1 cellular context compared by ENCODE assay signal in the genomic region with DNA sequence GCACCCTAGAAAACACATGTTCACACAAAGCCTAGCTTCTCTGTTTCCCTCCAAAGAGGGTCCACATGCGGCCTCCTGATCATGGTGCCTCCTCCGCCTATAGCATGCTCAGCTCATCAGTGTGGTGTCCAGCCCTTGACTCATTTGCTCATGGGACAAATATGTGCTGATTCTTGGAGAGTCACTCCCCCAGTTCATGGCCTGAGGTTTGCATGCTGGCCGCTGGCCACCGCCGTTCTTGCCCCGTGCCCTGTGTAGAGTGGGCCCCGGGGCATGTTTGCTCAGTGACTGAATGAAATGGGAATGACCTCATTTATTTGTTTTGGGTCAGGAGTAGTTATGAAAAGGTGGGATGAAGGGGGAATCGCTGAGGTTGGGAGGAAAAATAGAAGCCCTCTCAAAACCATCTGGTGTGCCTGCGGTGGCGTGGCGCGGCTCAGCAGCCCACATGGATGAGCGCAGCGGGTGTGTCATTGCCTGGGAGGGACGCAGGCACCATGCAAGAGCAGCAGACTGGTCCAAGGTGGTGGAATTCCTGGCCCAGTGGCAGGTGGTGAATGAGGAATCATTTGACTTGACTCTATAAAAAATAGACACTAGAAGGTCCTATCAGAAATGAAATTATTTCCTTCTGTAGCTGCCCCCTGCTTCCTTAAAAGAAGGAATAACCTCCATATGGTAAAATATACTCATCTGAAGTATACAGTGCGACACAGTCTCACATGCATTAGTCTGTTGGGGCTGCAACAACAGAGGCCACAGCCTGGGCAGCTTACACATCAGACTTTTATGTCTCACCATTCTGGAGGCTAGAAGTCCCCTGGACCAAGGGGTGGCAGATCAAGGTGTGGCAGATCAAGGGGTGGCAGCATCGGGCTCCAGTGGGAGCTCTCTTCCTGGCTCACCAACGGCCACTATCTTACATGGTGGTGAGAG.
A peak's percentile ranks its signal among the peaks of the same experiment; 100 is the strongest.
TF ChIP-seq lines count a peak whose summit lies in the region.

No MANE protein-coding gene starts in this region.

TF ChIP-seq in HepG2, 621 proteins besides CTCF, POLR2A, EP300 and RAD21 (continued from another document and continues in another):
- peak; percentile 29; the same call in 1 of the 2 replicates for TF ChIP-seq ELF1 (CRISPR knock-in tag; IDR thresholded peaks at IDR 0.05)
- peak; percentile 93 for TF ChIP-seq JUND (CRISPR knock-in tag; IDR thresholded peaks at IDR 0.05)
- TF ChIP-seq NFYB (CRISPR knock-in tag; IDR thresholded peaks at IDR 0.05) = no peak; the same call in 1 of the 2 replicates
- TF ChIP-seq, protein P1, sequence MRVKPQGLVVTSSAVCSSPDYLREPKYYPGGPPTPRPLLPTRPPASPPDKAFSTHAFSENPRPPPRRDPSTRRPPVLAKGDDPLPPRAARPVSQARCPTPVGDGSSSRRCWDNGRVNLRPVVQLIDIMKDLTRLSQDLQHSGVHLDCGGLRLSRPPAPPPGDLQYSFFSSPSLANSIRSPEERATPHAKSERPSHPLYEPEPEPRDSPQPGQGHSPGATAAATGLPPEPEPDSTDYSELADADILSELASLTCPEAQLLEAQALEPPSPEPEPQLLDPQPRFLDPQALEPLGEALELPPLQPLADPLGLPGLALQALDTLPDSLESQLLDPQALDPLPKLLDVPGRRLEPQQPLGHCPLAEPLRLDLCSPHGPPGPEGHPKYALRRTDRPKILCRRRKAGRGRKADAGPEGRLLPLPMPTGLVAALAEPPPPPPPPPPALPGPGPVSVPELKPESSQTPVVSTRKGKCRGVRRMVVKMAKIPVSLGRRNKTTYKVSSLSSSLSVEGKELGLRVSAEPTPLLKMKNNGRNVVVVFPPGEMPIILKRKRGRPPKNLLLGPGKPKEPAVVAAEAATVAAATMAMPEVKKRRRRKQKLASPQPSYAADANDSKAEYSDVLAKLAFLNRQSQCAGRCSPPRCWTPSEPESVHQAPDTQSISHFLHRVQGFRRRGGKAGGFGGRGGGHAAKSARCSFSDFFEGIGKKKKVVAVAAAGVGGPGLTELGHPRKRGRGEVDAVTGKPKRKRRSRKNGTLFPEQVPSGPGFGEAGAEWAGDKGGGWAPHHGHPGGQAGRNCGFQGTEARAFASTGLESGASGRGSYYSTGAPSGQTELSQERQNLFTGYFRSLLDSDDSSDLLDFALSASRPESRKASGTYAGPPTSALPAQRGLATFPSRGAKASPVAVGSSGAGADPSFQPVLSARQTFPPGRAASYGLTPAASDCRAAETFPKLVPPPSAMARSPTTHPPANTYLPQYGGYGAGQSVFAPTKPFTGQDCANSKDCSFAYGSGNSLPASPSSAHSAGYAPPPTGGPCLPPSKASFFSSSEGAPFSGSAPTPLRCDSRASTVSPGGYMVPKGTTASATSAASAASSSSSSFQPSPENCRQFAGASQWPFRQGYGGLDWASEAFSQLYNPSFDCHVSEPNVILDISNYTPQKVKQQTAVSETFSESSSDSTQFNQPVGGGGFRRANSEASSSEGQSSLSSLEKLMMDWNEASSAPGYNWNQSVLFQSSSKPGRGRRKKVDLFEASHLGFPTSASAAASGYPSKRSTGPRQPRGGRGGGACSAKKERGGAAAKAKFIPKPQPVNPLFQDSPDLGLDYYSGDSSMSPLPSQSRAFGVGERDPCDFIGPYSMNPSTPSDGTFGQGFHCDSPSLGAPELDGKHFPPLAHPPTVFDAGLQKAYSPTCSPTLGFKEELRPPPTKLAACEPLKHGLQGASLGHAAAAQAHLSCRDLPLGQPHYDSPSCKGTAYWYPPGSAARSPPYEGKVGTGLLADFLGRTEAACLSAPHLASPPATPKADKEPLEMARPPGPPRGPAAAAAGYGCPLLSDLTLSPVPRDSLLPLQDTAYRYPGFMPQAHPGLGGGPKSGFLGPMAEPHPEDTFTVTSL (CRISPR knock-in tag; IDR thresholded peaks at IDR 0.05; ENCODE audit: borderline replicate concordance) = peak; percentile 79; the same call in 1 of the 2 replicates
- TF ChIP-seq ZNF260 (CRISPR knock-in tag; IDR thresholded peaks at IDR 0.05; ENCODE audit: borderline replicate concordance, low read depth) = no peak
- 0 out of 2 replicates have a peak, but pooled peaks have one; percentile 44 for TF ChIP-seq ZNF598 (CRISPR knock-in tag; IDR thresholded peaks at IDR 0.05; ENCODE audit: borderline replicate concordance)
- TF ChIP-seq MBNL3 (CRISPR knock-in tag; conservative IDR thresholded peaks at IDR 0.05) = no peak
- peak; percentile 71 for TF ChIP-seq NR2F6 (IDR thresholded peaks at IDR 0.05)
- TF ChIP-seq NR2F6 (CRISPR knock-in tag; IDR thresholded peaks at IDR 0.05) = peak; percentile 85
- TF ChIP-seq ZNF558 (CRISPR knock-in tag; IDR thresholded peaks at IDR 0.05; ENCODE audit: borderline replicate concordance) = no peak; the same call in 1 of the 2 replicates
- 0 out of 2 replicates have a peak, but pooled peaks have one; percentile 77 for TF ChIP-seq ZFP90 (CRISPR knock-in tag; IDR thresholded peaks at IDR 0.05; ENCODE audit: borderline replicate concordance)
- 0 out of 2 replicates have a peak, but pooled peaks have one; percentile 51 for TF ChIP-seq ZNF205 (CRISPR knock-in tag; IDR thresholded peaks at IDR 0.05)
- TF ChIP-seq NRL (CRISPR knock-in tag; IDR thresholded peaks at IDR 0.05; ENCODE audit: borderline replicate concordance) = peak; percentile 56
- TF ChIP-seq, protein P2, sequence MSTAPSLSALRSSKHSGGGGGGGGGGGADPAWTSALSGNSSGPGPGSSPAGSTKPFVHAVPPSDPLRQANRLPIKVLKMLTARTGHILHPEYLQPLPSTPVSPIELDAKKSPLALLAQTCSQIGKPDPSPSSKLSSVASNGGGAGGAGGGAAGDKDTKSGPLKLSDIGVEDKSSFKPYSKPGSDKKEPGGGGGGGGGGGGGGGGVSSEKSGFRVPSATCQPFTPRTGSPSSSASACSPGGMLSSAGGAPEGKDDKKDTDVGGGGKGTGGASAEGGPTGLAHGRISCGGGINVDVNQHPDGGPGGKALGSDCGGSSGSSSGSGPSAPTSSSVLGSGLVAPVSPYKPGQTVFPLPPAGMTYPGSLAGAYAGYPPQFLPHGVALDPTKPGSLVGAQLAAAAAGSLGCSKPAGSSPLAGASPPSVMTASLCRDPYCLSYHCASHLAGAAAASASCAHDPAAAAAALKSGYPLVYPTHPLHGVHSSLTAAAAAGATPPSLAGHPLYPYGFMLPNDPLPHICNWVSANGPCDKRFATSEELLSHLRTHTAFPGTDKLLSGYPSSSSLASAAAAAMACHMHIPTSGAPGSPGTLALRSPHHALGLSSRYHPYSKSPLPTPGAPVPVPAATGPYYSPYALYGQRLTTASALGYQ (CRISPR knock-in tag; IDR thresholded peaks at IDR 0.05) = peak; percentile 91
- TF ChIP-seq, protein P3, sequence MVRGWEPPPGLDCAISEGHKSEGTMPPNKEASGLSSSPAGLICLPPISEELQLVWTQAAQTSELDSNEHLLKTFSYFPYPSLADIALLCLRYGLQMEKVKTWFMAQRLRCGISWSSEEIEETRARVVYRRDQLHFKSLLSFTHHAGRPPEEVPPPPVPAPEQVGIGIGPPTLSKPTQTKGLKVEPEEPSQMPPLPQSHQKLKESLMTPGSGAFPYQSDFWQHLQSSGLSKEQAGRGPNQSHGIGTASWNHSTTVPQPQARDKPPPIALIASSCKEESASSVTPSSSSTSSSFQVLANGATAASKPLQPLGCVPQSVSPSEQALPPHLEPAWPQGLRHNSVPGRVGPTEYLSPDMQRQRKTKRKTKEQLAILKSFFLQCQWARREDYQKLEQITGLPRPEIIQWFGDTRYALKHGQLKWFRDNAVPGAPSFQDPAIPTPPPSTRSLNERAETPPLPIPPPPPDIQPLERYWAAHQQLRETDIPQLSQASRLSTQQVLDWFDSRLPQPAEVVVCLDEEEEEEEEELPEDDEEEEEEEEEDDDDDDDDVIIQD (CRISPR knock-in tag; IDR thresholded peaks at IDR 0.05; ENCODE audit: low read depth) = peak; percentile 59; the same call in 1 of the 2 replicates
- TF ChIP-seq, protein P4, sequence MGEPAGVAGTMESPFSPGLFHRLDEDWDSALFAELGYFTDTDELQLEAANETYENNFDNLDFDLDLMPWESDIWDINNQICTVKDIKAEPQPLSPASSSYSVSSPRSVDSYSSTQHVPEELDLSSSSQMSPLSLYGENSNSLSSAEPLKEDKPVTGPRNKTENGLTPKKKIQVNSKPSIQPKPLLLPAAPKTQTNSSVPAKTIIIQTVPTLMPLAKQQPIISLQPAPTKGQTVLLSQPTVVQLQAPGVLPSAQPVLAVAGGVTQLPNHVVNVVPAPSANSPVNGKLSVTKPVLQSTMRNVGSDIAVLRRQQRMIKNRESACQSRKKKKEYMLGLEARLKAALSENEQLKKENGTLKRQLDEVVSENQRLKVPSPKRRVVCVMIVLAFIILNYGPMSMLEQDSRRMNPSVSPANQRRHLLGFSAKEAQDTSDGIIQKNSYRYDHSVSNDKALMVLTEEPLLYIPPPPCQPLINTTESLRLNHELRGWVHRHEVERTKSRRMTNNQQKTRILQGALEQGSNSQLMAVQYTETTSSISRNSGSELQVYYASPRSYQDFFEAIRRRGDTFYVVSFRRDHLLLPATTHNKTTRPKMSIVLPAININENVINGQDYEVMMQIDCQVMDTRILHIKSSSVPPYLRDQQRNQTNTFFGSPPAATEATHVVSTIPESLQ (CRISPR knock-in tag; conservative IDR thresholded peaks at IDR 0.05) = no peak
- TF ChIP-seq RXRB (CRISPR knock-in tag; IDR thresholded peaks at IDR 0.05; ENCODE audit: borderline replicate concordance) = peak; percentile 94
- TF ChIP-seq KDM5A (IDR thresholded peaks at IDR 0.05; ENCODE audit: borderline replicate concordance, low read length) = no peak
- no peak for TF ChIP-seq ZFP37 (CRISPR knock-in tag; IDR thresholded peaks at IDR 0.05; ENCODE audit: borderline replicate concordance)
- TF ChIP-seq FOXP1 (IDR thresholded peaks at IDR 0.05) = no peak
- TF ChIP-seq FOXP1 (CRISPR knock-in tag; IDR thresholded peaks at IDR 0.05) = peak; percentile 68
- TF ChIP-seq, protein P5, sequence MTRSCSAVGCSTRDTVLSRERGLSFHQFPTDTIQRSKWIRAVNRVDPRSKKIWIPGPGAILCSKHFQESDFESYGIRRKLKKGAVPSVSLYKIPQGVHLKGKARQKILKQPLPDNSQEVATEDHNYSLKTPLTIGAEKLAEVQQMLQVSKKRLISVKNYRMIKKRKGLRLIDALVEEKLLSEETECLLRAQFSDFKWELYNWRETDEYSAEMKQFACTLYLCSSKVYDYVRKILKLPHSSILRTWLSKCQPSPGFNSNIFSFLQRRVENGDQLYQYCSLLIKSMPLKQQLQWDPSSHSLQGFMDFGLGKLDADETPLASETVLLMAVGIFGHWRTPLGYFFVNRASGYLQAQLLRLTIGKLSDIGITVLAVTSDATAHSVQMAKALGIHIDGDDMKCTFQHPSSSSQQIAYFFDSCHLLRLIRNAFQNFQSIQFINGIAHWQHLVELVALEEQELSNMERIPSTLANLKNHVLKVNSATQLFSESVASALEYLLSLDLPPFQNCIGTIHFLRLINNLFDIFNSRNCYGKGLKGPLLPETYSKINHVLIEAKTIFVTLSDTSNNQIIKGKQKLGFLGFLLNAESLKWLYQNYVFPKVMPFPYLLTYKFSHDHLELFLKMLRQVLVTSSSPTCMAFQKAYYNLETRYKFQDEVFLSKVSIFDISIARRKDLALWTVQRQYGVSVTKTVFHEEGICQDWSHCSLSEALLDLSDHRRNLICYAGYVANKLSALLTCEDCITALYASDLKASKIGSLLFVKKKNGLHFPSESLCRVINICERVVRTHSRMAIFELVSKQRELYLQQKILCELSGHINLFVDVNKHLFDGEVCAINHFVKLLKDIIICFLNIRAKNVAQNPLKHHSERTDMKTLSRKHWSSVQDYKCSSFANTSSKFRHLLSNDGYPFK (CRISPR knock-in tag; IDR thresholded peaks at IDR 0.05; ENCODE audit: borderline replicate concordance) = 0 out of 2 replicates have a peak, but pooled peaks have one; percentile 15
- TF ChIP-seq, protein P6, sequence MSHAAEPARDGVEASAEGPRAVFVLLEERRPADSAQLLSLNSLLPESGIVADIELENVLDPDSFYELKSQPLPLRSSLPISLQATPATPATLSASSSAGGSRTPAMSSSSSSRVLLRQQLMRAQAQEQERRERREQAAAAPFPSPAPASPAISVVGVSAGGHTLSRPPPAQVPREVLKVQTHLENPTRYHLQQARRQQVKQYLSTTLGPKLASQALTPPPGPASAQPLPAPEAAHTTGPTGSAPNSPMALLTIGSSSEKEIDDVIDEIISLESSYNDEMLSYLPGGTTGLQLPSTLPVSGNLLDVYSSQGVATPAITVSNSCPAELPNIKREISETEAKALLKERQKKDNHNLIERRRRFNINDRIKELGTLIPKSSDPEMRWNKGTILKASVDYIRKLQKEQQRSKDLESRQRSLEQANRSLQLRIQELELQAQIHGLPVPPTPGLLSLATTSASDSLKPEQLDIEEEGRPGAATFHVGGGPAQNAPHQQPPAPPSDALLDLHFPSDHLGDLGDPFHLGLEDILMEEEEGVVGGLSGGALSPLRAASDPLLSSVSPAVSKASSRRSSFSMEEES (CRISPR knock-in tag; IDR thresholded peaks at IDR 0.05) = peak; percentile 73
- TF ChIP-seq, protein P7, sequence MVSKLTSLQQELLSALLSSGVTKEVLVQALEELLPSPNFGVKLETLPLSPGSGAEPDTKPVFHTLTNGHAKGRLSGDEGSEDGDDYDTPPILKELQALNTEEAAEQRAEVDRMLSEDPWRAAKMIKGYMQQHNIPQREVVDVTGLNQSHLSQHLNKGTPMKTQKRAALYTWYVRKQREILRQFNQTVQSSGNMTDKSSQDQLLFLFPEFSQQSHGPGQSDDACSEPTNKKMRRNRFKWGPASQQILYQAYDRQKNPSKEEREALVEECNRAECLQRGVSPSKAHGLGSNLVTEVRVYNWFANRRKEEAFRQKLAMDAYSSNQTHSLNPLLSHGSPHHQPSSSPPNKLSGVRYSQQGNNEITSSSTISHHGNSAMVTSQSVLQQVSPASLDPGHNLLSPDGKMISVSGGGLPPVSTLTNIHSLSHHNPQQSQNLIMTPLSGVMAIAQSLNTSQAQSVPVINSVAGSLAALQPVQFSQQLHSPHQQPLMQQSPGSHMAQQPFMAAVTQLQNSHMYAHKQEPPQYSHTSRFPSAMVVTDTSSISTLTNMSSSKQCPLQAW (CRISPR knock-in tag; IDR thresholded peaks at IDR 0.05) = peak; percentile 85; the same call in 1 of the 2 replicates
- TF ChIP-seq SOX13 (IDR thresholded peaks at IDR 0.05) = no peak
- TF ChIP-seq SOX13 (CRISPR knock-in tag; conservative IDR thresholded peaks at IDR 0.05 in 1 of 2, IDR thresholded peaks at IDR 0.05 in 1 of 2) = peak in 1 of 2 experiments; percentile 76; a peak in 2 of 4 replicates
- peak; percentile 54; the same call in 1 of the 2 replicates for TF ChIP-seq FOXA1 (IDR thresholded peaks at IDR 0.05)
- TF ChIP-seq FOXA1 (CRISPR knock-in tag; IDR thresholded peaks at IDR 0.05) = peak; percentile 92
- TF ChIP-seq, protein P8, sequence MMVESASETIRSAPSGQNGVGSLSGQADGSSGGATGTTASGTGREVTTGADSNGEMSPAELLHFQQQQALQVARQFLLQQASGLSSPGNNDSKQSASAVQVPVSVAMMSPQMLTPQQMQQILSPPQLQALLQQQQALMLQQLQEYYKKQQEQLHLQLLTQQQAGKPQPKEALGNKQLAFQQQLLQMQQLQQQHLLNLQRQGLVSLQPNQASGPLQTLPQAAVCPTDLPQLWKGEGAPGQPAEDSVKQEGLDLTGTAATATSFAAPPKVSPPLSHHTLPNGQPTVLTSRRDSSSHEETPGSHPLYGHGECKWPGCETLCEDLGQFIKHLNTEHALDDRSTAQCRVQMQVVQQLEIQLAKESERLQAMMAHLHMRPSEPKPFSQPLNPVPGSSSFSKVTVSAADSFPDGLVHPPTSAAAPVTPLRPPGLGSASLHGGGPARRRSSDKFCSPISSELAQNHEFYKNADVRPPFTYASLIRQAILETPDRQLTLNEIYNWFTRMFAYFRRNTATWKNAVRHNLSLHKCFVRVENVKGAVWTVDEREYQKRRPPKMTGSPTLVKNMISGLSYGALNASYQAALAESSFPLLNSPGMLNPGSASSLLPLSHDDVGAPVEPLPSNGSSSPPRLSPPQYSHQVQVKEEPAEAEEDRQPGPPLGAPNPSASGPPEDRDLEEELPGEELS (CRISPR knock-in tag; IDR thresholded peaks at IDR 0.05) = peak; percentile 62
- peak; percentile 99 for TF ChIP-seq BCL6 (CRISPR knock-in tag; IDR thresholded peaks at IDR 0.05)
- TF ChIP-seq ZNF614 (CRISPR knock-in tag; IDR thresholded peaks at IDR 0.05; ENCODE audit: borderline replicate concordance) = peak; percentile 84; the same call in 1 of the 2 replicates
- 0 out of 2 replicates have a peak, but pooled peaks have one; percentile 37 for TF ChIP-seq ZNF430 (CRISPR knock-in tag; IDR thresholded peaks at IDR 0.05)
